ENCODE assay signal across 8 cellular contexts in the genomic region with DNA sequence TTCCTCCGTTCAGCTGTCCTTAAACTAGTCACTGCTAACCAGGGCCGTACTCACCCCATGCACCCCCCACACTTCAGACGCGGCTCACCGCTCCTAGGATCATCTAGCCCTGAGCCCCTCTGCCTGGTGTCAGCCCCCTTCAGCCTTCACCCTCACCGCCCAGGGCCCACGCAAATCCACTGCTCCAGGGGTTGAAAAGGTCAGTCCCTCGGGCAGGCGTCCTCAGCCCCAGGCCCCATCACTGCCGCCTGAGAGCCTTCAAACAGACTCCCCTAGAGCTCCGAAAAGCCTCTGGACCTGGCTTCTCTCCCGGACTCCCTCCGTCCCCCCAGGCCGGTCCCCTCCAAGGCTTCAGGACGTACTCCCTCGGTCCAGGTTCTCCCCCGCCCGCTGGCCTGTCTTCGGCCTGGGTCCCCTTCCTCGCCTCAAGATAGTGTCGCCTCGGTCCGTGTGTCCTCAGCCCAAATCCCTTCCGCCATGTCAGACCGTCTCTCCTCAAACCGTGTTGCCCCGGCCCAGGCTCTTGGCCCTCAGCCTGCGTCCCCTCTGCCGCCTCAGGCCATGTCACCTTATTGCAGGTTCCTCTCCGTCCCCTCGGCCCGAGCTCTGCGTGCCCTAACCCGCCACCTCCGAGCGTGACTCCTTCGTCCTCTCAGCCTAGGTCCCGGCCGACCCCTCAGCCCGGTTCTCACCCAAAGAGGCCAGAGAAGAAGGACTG. TPM values are rescaled to one million over a fixed set of nuclear protein-coding genes. Genes with fewer than 3 reads are reported as not detected.
DNase-seq lines count a peak whose midpoint lies in the region; ATAC-seq, FAIRE-seq and TF ChIP-seq lines count a peak whose summit lies in the region.

No MANE protein-coding gene starts in this region.

- no peaks in the 10 kb centered on the region for H3K9me3 ChIP-seq in A549
- H3K9me3 ChIP-seq in gastroesophageal sphincter, result no peaks in the 10 kb centered on the region
- H3K9me3 ChIP-seq in skeletal muscle tissue (ENCODE audit: control insufficient read depth in 3 of 3, low read length in 3 of 3), result no peaks in the 10 kb centered on the region

- H3K36me3 ChIP-seq in gastroesophageal sphincter (no peaks in the 10 kb centered on the region), skeletal muscle tissue (ENCODE audit: control insufficient read depth in 3 of 3, insufficient read depth in 3 of 3, low read length in 3 of 3) (peaks cover 0 to 4% (median 0%) of the 10 kb centered on the region in 3 donors)

- H3K27ac ChIP-seq in A549 (peak overlapping the region; percentile 87 to 88), VCaP (peak overlapping the region; percentile 96), gastroesophageal sphincter (peak overlapping the region; percentile 95 to 99 (median 98)), skeletal muscle tissue (ENCODE audit: low read depth, low read length) (peak overlapping the region; percentile 100)

- POLR2A ChIA-PET in A549 (lab: Yijun Ruan, JAX), result interaction anchor here (2.4 kb wide), 1 partner anchor 30 kb away, joined by 13 read pairs; the partner anchor contains the start of gene KPTN

- no peak for FAIRE-seq in A549 (lab: Jason Lieb, UNC)

- peak overlapping the region; percentile 97 for H3K4me2 ChIP-seq in A549

- TF ChIP-seq POLR2A in A549 (IDR thresholded peaks at IDR 0.05; ENCODE audit: low read length) (no peak), gastroesophageal sphincter (IDR thresholded peaks at IDR 0.05) (no peak)

- no peak for TF ChIP-seq EP300 in A549 (IDR thresholded peaks at IDR 0.05)
- TF ChIP-seq EP300 in gastroesophageal sphincter (IDR thresholded peaks at IDR 0.05), result no peak

- CTCF ChIA-PET in A549 (lab: Yijun Ruan, JAX), result interaction anchor here (1.0 to 6.8 kb wide), 11 partner anchors 14 to 185 kb away, joined by 3 to 78 read pairs (median 20); partner anchors contain the start of gene KPTN

- no peak for DNase-seq in A549 (ENCODE audit: low read depth in 1 of 2, low spot score in 1 of 2)
- no peak for DNase-seq in NCI-H510A (lab: John Stamatoyannopoulos, UW)
- no peak for DNase-seq in NCI-H2196 treated with DMSO at 0.1 percent for 48 hours (lab: John Stamatoyannopoulos, UW; ENCODE audit: unreplicated experiment)
- DNase-seq in NCI-H128 (lab: John Stamatoyannopoulos, UW; ENCODE audit: unreplicated experiment), result no peak

- H3K4me1 ChIP-seq in A549, result peaks cover 28% of the 10 kb centered on the region
- peaks cover 7 to 57% (median 43%) of the 10 kb centered on the region in 3 donors for H3K4me1 ChIP-seq in gastroesophageal sphincter
- H3K4me1 ChIP-seq in skeletal muscle tissue (ENCODE audit: control insufficient read depth in 3 of 3, insufficient read depth in 3 of 3, low read length in 3 of 3), result peaks cover 44 to 59% (median 52%) of the 10 kb centered on the region in 3 donors

- TF ChIP-seq CTCF in A549 (IDR thresholded peaks at IDR 0.05) (no peak), VCaP (conservative IDR thresholded peaks at IDR 0.05) (no peak), gastroesophageal sphincter (IDR thresholded peaks at IDR 0.05) (peak in 1 of 4 experiments; percentile 13)

- ATAC-seq in A549 (peak; percentile 23 to 29), GM21825 (IDR thresholded peaks at IDR 0.05; ENCODE audit: unreplicated experiment) (peak; percentile 2), gastroesophageal sphincter (no peak)

- peak overlapping the region; percentile 96 to 100 (median 100) for H3K9ac ChIP-seq in skeletal muscle tissue (ENCODE audit: low read depth in 1 of 3, low read length in 3 of 3)

- H3K4me3 ChIP-seq in A549 (peak overlapping the region; percentile 89), gastroesophageal sphincter (peak overlapping the region; percentile 76 to 97), skeletal muscle tissue (ENCODE audit: low read length in 3 of 3) (peak overlapping the region; percentile 81 to 100 (median 99))

- WGBS in A549 (ENCODE audit: missing lambda C conversion rate), result 8% methylated on average over 35 of the region's 40 CpGs
- 0 to 3% methylated on average over 8 to 21 of the region's 40 CpGs for WGBS in gastroesophageal sphincter (ENCODE audit: low coverage in 1 of 2), 2 donors

- TF ChIP-seq RAD21 in A549 (conservative IDR thresholded peaks at IDR 0.05 in 1 of 2, IDR thresholded peaks at IDR 0.05 in 1 of 2), result no peak

- H3K27me3 ChIP-seq in gastroesophageal sphincter (no peaks in the 10 kb centered on the region), skeletal muscle tissue (ENCODE audit: control insufficient read depth in 3 of 3, insufficient read depth in 3 of 3, low read length in 3 of 3) (no peaks in the 10 kb centered on the region)

TF ChIP-seq in A549, 52 proteins besides CTCF, POLR2A, EP300 and RAD21:
- TF ChIP-seq, protein P1, sequence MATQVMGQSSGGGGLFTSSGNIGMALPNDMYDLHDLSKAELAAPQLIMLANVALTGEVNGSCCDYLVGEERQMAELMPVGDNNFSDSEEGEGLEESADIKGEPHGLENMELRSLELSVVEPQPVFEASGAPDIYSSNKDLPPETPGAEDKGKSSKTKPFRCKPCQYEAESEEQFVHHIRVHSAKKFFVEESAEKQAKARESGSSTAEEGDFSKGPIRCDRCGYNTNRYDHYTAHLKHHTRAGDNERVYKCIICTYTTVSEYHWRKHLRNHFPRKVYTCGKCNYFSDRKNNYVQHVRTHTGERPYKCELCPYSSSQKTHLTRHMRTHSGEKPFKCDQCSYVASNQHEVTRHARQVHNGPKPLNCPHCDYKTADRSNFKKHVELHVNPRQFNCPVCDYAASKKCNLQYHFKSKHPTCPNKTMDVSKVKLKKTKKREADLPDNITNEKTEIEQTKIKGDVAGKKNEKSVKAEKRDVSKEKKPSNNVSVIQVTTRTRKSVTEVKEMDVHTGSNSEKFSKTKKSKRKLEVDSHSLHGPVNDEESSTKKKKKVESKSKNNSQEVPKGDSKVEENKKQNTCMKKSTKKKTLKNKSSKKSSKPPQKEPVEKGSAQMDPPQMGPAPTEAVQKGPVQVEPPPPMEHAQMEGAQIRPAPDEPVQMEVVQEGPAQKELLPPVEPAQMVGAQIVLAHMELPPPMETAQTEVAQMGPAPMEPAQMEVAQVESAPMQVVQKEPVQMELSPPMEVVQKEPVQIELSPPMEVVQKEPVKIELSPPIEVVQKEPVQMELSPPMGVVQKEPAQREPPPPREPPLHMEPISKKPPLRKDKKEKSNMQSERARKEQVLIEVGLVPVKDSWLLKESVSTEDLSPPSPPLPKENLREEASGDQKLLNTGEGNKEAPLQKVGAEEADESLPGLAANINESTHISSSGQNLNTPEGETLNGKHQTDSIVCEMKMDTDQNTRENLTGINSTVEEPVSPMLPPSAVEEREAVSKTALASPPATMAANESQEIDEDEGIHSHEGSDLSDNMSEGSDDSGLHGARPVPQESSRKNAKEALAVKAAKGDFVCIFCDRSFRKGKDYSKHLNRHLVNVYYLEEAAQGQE (IDR thresholded peaks at IDR 0.05), result no peak
- TF ChIP-seq PHF8 (IDR thresholded peaks at IDR 0.05; ENCODE audit: borderline replicate concordance, low read depth), result peak; percentile 61
- TF ChIP-seq SMC3 (IDR thresholded peaks at IDR 0.05), result no peak

RNA-seq across cellular contexts. Expression of gene NAPA, which starts 0.6 kb away (rescaled TPM):
- polyA plus RNA-seq in A549 (2011; rRNA removed) (69.6 and 74.3 TPM in 2 replicates), A549 (2017; fragmentation: RNase III; extraction: RNeasy Plus Mini Kit Qiagen cat#74134 plus additional on column Dnase treatment) (92.5 to 101 TPM (median 94.2 TPM) in 3 replicates)
- polyA plus RNA-seq in A549 (2012; cell fraction: cytosol; rRNA removed), result 111 and 125 TPM in 2 replicates
- polyA plus RNA-seq in A549 (2012; cell fraction: nucleus; rRNA removed), result 107 and 121 TPM in 2 replicates
- 100.0 and 132 TPM in 2 replicates for polyA minus RNA-seq in A549 (2011; rRNA and poly(A)+ RNA removed)
- total RNA-seq in gastroesophageal sphincter (100 to 1,000 TPM in 2 of 4 donors, 10 to 100 TPM in 2; 95.9 to 134 (median 112) TPM), skeletal muscle tissue (28.2 TPM)

RNA-seq across cellular contexts. Expression of gene KPTN, which starts 30.3 kb away (rescaled TPM):
- 10.6 and 12.5 TPM in 2 replicates for polyA plus RNA-seq in A549 (2011; rRNA removed)
- 26.3 and 28.7 TPM in 2 replicates for polyA plus RNA-seq in A549 (2012; cell fraction: cytosol; rRNA removed)
- polyA plus RNA-seq in A549 (2012; cell fraction: nucleus; rRNA removed), result 62.7 and 66.3 TPM in 2 replicates
- polyA plus RNA-seq in A549 (2017; fragmentation: RNase III; extraction: RNeasy Plus Mini Kit Qiagen cat#74134 plus additional on column Dnase treatment), result 20.6 to 22.1 TPM (median 20.8 TPM) in 3 replicates
- 13.7 and 15.6 TPM in 2 replicates for polyA minus RNA-seq in A549 (2011; rRNA and poly(A)+ RNA removed)
- 1 to 10 TPM; 2.4 to 4.3 (median 3.4) TPM for total RNA-seq in gastroesophageal sphincter
- 2.1 TPM for total RNA-seq in skeletal muscle tissue

RNA-seq across cellular contexts. Expression of gene SLC8A2, which starts 42.6 kb away (rescaled TPM):
- polyA plus RNA-seq in A549 (2011; rRNA removed) (0.12 and 0.35 TPM in 2 replicates), A549 (2017; fragmentation: RNase III; extraction: RNeasy Plus Mini Kit Qiagen cat#74134 plus additional on column Dnase treatment) (0.15 to 0.30 TPM (median 0.17 TPM) in 3 replicates)
- polyA plus RNA-seq in A549 (2012; cell fraction: cytosol; rRNA removed), result 0.09 and 0.23 TPM in 2 replicates
- polyA plus RNA-seq in A549 (2012; cell fraction: nucleus; rRNA removed), result 0.23 and 0.70 TPM in 2 replicates
- 1.8 and 2.3 TPM in 2 replicates for polyA minus RNA-seq in A549 (2011; rRNA and poly(A)+ RNA removed)
- total RNA-seq in gastroesophageal sphincter (10 to 100 TPM in 1 of 4 donors, 1 to 10 TPM in 3; 6.5 to 19.9 (median 9.5) TPM), skeletal muscle tissue (under 0.01 TPM)

RNA-seq across cellular contexts. Expression of gene ZNF541, which starts 58.6 kb away (rescaled TPM):
- polyA plus RNA-seq in A549 (2011; rRNA removed) (not detected in 2 replicates), A549 (2017; fragmentation: RNase III; extraction: RNeasy Plus Mini Kit Qiagen cat#74134 plus additional on column Dnase treatment) (not detected in 3 replicates)
- not detected in 2 replicates for polyA plus RNA-seq in A549 (2012; cell fraction: cytosol; rRNA removed)
- polyA plus RNA-seq in A549 (2012; cell fraction: nucleus; rRNA removed), result not detected in 2 replicates
- polyA minus RNA-seq in A549 (2011; rRNA and poly(A)+ RNA removed), result not detected in 2 replicates
- total RNA-seq in gastroesophageal sphincter (under 1 TPM in 1 of 4 donors, not detected in 3; 0.05 TPM), skeletal muscle tissue (not detected)
